Comparison of ENCODE assay signal across 7 cellular contexts in genomic region chr2:126810001-126810400, GRCh38.
"Had no signal": no experiment of that assay in that cellular context is flagged by ENCODE, and none has a peak within 500 bp of the region (broad histone marks: within the 10 kb centered on the region; RNA-seq: fewer than 3 reads in every experiment).

No MANE protein-coding gene starts in this region.

- H3K4me3 ChIP-seq: GM23338, HAP-1, K562 had no signal

- H3K9me3 ChIP-seq: HAP-1 had no signal

- H2AFZ ChIP-seq: GM23338 had no signal

- H3K9me3 Mint-ChIP-seq: GM23338 had no signal

- H3K4me1 ChIP-seq: HAP-1 had no signal

- H3K27ac Mint-ChIP-seq: GM23338 had no signal

- FAIRE-seq: HTR-8/SVneo, K562 had no signal

- H3K36me3 ChIP-seq: HAP-1 had no signal

- H3K4me3 Mint-ChIP-seq: GM23338 had no signal

- ATAC-seq: HCT116, K562 had no signal

- DNase-seq: IMR-90, KG1 had no signal
